ENCODE assay signal across 15 cellular contexts in the genomic region with DNA sequence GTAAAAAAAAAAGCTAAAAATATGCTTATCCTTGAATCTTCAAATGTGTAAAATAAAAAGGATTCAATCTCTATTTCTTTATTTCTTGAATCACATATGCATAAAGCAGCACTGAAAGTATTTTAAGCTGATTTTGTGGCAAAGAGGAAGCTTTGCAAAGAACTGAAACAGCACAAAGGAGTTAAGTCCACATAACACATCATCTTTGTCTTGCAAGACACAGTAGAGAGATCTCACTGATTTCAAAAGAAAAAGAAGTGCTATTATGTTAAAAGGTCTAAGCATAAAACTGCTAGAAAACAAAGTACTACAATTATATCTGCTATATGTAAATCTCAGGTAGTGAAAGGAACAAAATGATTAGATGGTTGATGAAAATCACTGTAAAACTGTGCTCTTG.
A peak's percentile ranks its signal among the peaks of the same experiment; 100 is the strongest.
DNase-seq lines count a peak whose midpoint lies in the region; ATAC-seq and TF ChIP-seq lines count a peak whose summit lies in the region.
"Had no signal": no experiment of that assay in that cellular context is flagged by ENCODE, and none has a peak within 500 bp of the region (broad histone marks: within the 10 kb centered on the region; RNA-seq: fewer than 3 reads in every experiment).

No MANE protein-coding gene starts in this region.

- H3K4me3 Mint-ChIP-seq in GM23338 (no peak overlapping the region), neural progenitor cell (no peak overlapping the region)

- ATAC-seq in GM23338 (no peak), GM21576 (IDR thresholded peaks at IDR 0.05; ENCODE audit: unreplicated experiment) (no peak), GM21529 (IDR thresholded peaks at IDR 0.05; ENCODE audit: unreplicated experiment) (no peak)
- ATAC-seq: A549, K562 had no signal

- no peak for DNase-seq in GM23338 (ENCODE audit: low spot score)
- DNase-seq in neural progenitor cell (ENCODE audit: low spot score), result no peak
- DNase-seq in NCI-H510A (lab: John Stamatoyannopoulos, UW), result no peak
- DNase-seq: BE2C; Caco-2; CD8-positive, alpha-beta memory T cell; DND-41; GDM1 had no signal

- H3K36me3 Mint-ChIP-seq in GM23338 (ENCODE audit: low read depth), result peaks cover 13% of the 10 kb centered on the region; the same call in 2 of the 3 replicates
- no peaks in the 10 kb centered on the region for H3K36me3 Mint-ChIP-seq in neural progenitor cell
- H3K36me3 Mint-ChIP-seq: CD8-positive, alpha-beta memory T cell had no signal

- no peaks in the 10 kb centered on the region for H3K4me1 ChIP-seq in GM23338 (ENCODE audit: insufficient read depth)
- no peaks in the 10 kb centered on the region for H3K4me1 ChIP-seq in ectodermal cell (ENCODE audit: control insufficient read depth, insufficient read depth, low read length)
- H3K4me1 ChIP-seq in neural progenitor cell, result peaks cover 8% of the 10 kb centered on the region
- H3K4me1 ChIP-seq: A549, BE2C, Caco-2 had no signal

- H3K79me2 ChIP-seq in GM23338 (replicated peaks; ENCODE audit: insufficient read depth) (no peaks in the 10 kb centered on the region), neural progenitor cell (ENCODE audit: low read depth) (no peaks in the 10 kb centered on the region)

- H3K9me3 ChIP-seq in ectodermal cell (ENCODE audit: control insufficient read depth, low read length) (peaks cover 3% of the 10 kb centered on the region), neural progenitor cell (ENCODE audit: low read depth) (no peaks in the 10 kb centered on the region)
- H3K9me3 ChIP-seq: BE2C, HAP-1 had no signal

- H3K9me3 Mint-ChIP-seq in GM23338 (peaks cover 17% of the 10 kb centered on the region), neural progenitor cell (peaks cover 6% of the 10 kb centered on the region)

- H3F3A ChIP-seq in GM23338 (replicated peaks; ENCODE audit: low read depth) (no peaks in the 10 kb centered on the region), neural progenitor cell (ENCODE audit: low read depth) (no peaks in the 10 kb centered on the region)

- H2AFZ ChIP-seq in GM23338 (peak overlapping the region; percentile 24; the same call in 1 of the 2 replicates), neural progenitor cell (replicated peaks) (no peak overlapping the region)

- H3K4me2 ChIP-seq in GM23338 (no peak overlapping the region), neural progenitor cell (no peak overlapping the region)
- H3K4me2 ChIP-seq: A549 had no signal

- H3K9me2 ChIP-seq in GM23338 (ENCODE audit: insufficient read depth), result no peaks in the 10 kb centered on the region; the same call in none of the 2 replicates

- H3K27ac ChIP-seq in GM23338 (ENCODE audit: low read depth) (no peak overlapping the region), ectodermal cell (ENCODE audit: insufficient read depth, low read depth, low read length, poor library complexity, severe bottlenecking) (peak overlapping the region; percentile 38), neural progenitor cell (peak overlapping the region; percentile 30)
- H3K27ac ChIP-seq: A549, HL-60 had no signal

- H3K4me3 ChIP-seq in GM23338 (no peak overlapping the region), ectodermal cell (ENCODE audit: insufficient read depth, low read depth, low read length) (no peak overlapping the region), neural progenitor cell (no peak overlapping the region)
- H3K4me3 ChIP-seq: A549, HAP-1, K562 had no signal

- H3K27me3 Mint-ChIP-seq in GM23338 (ENCODE audit: insufficient read depth, low read depth, poor library complexity), result no peaks in the 10 kb centered on the region
- no peaks in the 10 kb centered on the region for H3K27me3 Mint-ChIP-seq in neural progenitor cell (ENCODE audit: insufficient read depth, low read depth)
- H3K27me3 Mint-ChIP-seq: CD8-positive, alpha-beta memory T cell had no signal

- H3K4me1 Mint-ChIP-seq in GM23338, result no peaks in the 10 kb centered on the region
- H3K4me1 Mint-ChIP-seq in neural progenitor cell, result peaks cover 2% of the 10 kb centered on the region
- H3K4me1 Mint-ChIP-seq: CD8-positive, alpha-beta memory T cell had no signal

- H3K36me3 ChIP-seq in GM23338 (ENCODE audit: insufficient read depth) (no peaks in the 10 kb centered on the region; the same call in 1 of the 2 replicates), ectodermal cell (ENCODE audit: control insufficient read depth, insufficient read depth, low read length) (no peaks in the 10 kb centered on the region), neural progenitor cell (no peaks in the 10 kb centered on the region)
- H3K36me3 ChIP-seq: BE2C, HAP-1 had no signal

- no peak overlapping the region for H3K27ac Mint-ChIP-seq in GM23338
- no peak overlapping the region for H3K27ac Mint-ChIP-seq in neural progenitor cell
- H3K27ac Mint-ChIP-seq: CD8-positive, alpha-beta memory T cell had no signal

- H3K27me3 ChIP-seq in GM23338 (ENCODE audit: insufficient read depth) (no peaks in the 10 kb centered on the region), ectodermal cell (ENCODE audit: control insufficient read depth, insufficient read depth, low read length, poor library complexity, severe bottlenecking) (no peaks in the 10 kb centered on the region), neural progenitor cell (no peaks in the 10 kb centered on the region)
- H3K27me3 ChIP-seq: BE2C had no signal

- TF ChIP-seq CTCF in GM23338 (conservative IDR thresholded peaks at IDR 0.05; ENCODE audit: low read depth in 2 of 2), result no peak
- no peak for TF ChIP-seq CTCF in neural progenitor cell (IDR thresholded peaks at IDR 0.05)

- no peak overlapping the region for H3K9ac ChIP-seq in neural progenitor cell

- H4K20me1 ChIP-seq in GM23338 (replicated peaks; ENCODE audit: insufficient read depth) (no peaks in the 10 kb centered on the region), neural progenitor cell (ENCODE audit: low read depth) (no peaks in the 10 kb centered on the region)

TF ChIP-seq in GM23338, 12 proteins besides CTCF, POLR2A, EP300 and RAD21:
- TF ChIP-seq, protein P1, sequence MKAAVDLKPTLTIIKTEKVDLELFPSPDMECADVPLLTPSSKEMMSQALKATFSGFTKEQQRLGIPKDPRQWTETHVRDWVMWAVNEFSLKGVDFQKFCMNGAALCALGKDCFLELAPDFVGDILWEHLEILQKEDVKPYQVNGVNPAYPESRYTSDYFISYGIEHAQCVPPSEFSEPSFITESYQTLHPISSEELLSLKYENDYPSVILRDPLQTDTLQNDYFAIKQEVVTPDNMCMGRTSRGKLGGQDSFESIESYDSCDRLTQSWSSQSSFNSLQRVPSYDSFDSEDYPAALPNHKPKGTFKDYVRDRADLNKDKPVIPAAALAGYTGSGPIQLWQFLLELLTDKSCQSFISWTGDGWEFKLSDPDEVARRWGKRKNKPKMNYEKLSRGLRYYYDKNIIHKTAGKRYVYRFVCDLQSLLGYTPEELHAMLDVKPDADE (IDR thresholded peaks at IDR 0.05), result no peak
- TF ChIP-seq JUNB (IDR thresholded peaks at IDR 0.05; ENCODE audit: unreplicated experiment) (no peak), POLR2AphosphoS5 (IDR thresholded peaks at IDR 0.05; ENCODE audit: low read depth) (no peak), CREB1 (CRISPR knock-in tag; IDR thresholded peaks at IDR 0.05; ENCODE audit: low read depth) (no peak), ZNF331 (CRISPR knock-in tag; IDR thresholded peaks at IDR 0.05; ENCODE audit: low read depth) (no peak)
